ENCODE assay signal across 8 cellular contexts in the genomic region with DNA sequence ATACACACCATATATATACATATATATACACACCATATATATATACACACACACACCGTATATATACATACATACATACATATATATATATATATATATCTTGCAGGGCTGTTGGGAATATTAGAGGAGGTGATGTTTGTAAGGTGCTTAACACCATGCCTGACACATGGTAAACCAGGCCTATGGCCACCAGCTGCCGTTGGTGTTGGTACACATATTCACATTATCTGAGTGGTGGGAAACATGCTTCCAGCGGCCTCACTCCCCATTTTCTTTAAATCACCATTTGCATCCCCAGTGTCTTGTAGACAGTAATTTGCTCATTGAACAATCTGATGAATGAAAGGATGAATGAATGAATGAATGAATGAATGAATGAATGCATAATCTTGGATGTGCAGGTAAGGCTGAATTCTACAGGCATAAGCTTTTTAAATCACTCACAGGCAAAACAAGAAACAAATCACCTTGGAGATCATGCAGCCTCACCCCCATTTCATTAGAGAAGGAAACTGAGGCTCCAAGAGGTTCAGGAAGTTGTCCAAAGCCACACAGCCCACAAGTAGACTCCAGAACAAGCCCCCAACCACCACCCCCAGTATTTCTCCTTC.
"Had no signal": no experiment of that assay in that cellular context is flagged by ENCODE, and none has a peak within 500 bp of the region (broad histone marks: within the 10 kb centered on the region; RNA-seq: fewer than 3 reads in every experiment).

No MANE protein-coding gene starts in this region.

- FAIRE-seq: H1, H54, HTR-8/SVneo had no signal

- H3K4me2 ChIP-seq: GM23338 had no signal

- H2AFZ ChIP-seq: GM23338 had no signal

- DNase-seq: H9, HCEC 1CT, IMR-90, KBM-7 had no signal

- H3K4me3 ChIP-seq: GM23338 had no signal

- ATAC-seq: GM23338 had no signal
